Comparison of ENCODE assay signal across 13 cellular contexts in genomic region chr3:71564361-71564760, GRCh38. TPM values are rescaled to one million over a fixed set of nuclear protein-coding genes. Genes with fewer than 3 reads are reported as not detected.
DNase-seq lines count a peak whose midpoint lies in the region; ATAC-seq and TF ChIP-seq lines count a peak whose summit lies in the region.
"Had no signal": no experiment of that assay in that cellular context is flagged by ENCODE, and none has a peak within 500 bp of the region (broad histone marks: within the 10 kb centered on the region; RNA-seq: fewer than 3 reads in every experiment).

No MANE protein-coding gene starts in this region.

- no peaks in the 10 kb centered on the region for H3K9me3 ChIP-seq in right atrium auricular region
- H3K9me3 ChIP-seq: ovary had no signal

- DNase-seq in HK-2 (ENCODE audit: unreplicated experiment) (peak; percentile 45), kidney glomerular epithelial cell (lab: John Stamatoyannopoulos, UW) (peak; percentile 26), right atrium auricular region (ENCODE audit: low spot score) (no peak), COR-L47 (lab: John Stamatoyannopoulos, UW) (no peak), hepatic stellate cell (ENCODE audit: low spot score) (no peak)
- DNase-seq: activated effector memory CD4-positive, alpha-beta T cell treated with anti-CD3 and anti-CD28 coated beads, Interleukin-2, amount 50 U/mL, for 16 hours; C1 segment of cervical spinal cord; central memory CD4-positive, alpha-beta T cell; ovary; stimulated activated CD4-positive, alpha-beta T cell treated with anti-CD3 and anti-CD28 coated beads, Interleukin-4, amount 100 ng/mL, for 4 hours had no signal

- H3K27ac ChIP-seq in right atrium auricular region, result no peak overlapping the region
- H3K27ac ChIP-seq: ovary had no signal

- no peaks in the 10 kb centered on the region for H3K36me3 ChIP-seq in right atrium auricular region
- H3K36me3 ChIP-seq: ovary had no signal

- no peak for TF ChIP-seq CTCF in right atrium auricular region (IDR thresholded peaks at IDR 0.05)

- ATAC-seq in GM18511 (IDR thresholded peaks at IDR 0.05; ENCODE audit: unreplicated experiment) (peak; percentile 39), GM21526 (IDR thresholded peaks at IDR 0.05; ENCODE audit: low FRiP score, unreplicated experiment) (peak; percentile 43), HG02852 (IDR thresholded peaks at IDR 0.05; ENCODE audit: unreplicated experiment) (no peak)

- no peaks in the 10 kb centered on the region for H3K4me1 ChIP-seq in right atrium auricular region

- no peak overlapping the region for H3K4me3 ChIP-seq in right atrium auricular region
- H3K4me3 ChIP-seq: ovary had no signal

- no peaks in the 10 kb centered on the region for H3K27me3 ChIP-seq in right atrium auricular region
- H3K27me3 ChIP-seq: ovary had no signal

RNA-seq across cellular contexts. Expression of gene FOXP1, which starts 19.2 kb away (rescaled TPM):
- total RNA-seq in right atrium auricular region, result 10 to 100 TPM; 39.2 to 59.0 TPM

Comparison
In these comparisons a context has a peak if more than half of its experiments do, and no peak if none do; other contexts are left out.
1. DNase-seq: peak in HK-2 (single experiment) and kidney glomerular epithelial cell (single experiment); none in right atrium auricular region (single experiment), COR-L47 (single experiment) and hepatic stellate cell (single experiment).